In genomic region chr5:131264453-131265200, GRCh38 we compare ENCODE assay signal across 8 cellular contexts.
DNase-seq lines count a peak whose midpoint lies in the region; ATAC-seq lines count a peak whose summit lies in the region.

No MANE protein-coding gene starts in this region.

- H3K36me3 Mint-ChIP-seq in T-helper 1 cell treated with Interleukin-12 subunit alpha and Interleukin-12 subunit beta and Interleukin-4 antibody, amounts not matched to agents 30 μg/mL and 1 μg/mL, for 36 hours (ENCODE audit: low read depth): peaks cover 23% of the 10 kb centered on the region

- DNase-seq in NCI-H2196 (lab: John Stamatoyannopoulos, UW; ENCODE audit: unreplicated experiment) (peak; percentile 25), NCI-H2196 treated with DMSO at 0.1 percent for 48 hours (lab: John Stamatoyannopoulos, UW; ENCODE audit: unreplicated experiment) (no peak), left kidney (ENCODE audit: low read depth, low spot score) (peak; percentile 74)
- peak; percentile 43 for DNase-seq in central memory CD4-positive, alpha-beta T cell
- peak; percentile 21 to 42 for DNase-seq in stimulated activated CD4-positive, alpha-beta T cell treated with anti-CD3 and anti-CD28 coated beads, Interleukin-4, amount 100 ng/mL, for 4 hours

- H3K4me1 Mint-ChIP-seq in T-helper 1 cell treated with Interleukin-12 subunit alpha and Interleukin-12 subunit beta and Interleukin-4 antibody, amounts not matched to agents 30 μg/mL and 1 μg/mL, for 36 hours (ENCODE audit: low read depth): peaks cover 19% of the 10 kb centered on the region

- H3K27ac Mint-ChIP-seq in T-helper 1 cell treated with Interleukin-12 subunit alpha and Interleukin-12 subunit beta and Interleukin-4 antibody, amounts not matched to agents 30 μg/mL and 1 μg/mL, for 36 hours: peak overlapping the region; percentile 82

- no peaks in the 10 kb centered on the region for H3K9me3 Mint-ChIP-seq in T-helper 1 cell treated with Interleukin-12 subunit alpha and Interleukin-12 subunit beta and Interleukin-4 antibody, amounts not matched to agents 30 μg/mL and 1 μg/mL, for 36 hours

- no peaks in the 10 kb centered on the region for H3K27me3 Mint-ChIP-seq in T-helper 1 cell treated with Interleukin-12 subunit alpha and Interleukin-12 subunit beta and Interleukin-4 antibody, amounts not matched to agents 30 μg/mL and 1 μg/mL, for 36 hours (ENCODE audit: low read depth)

- ATAC-seq in HG03097 (IDR thresholded peaks at IDR 0.05; ENCODE audit: low FRiP score, unreplicated experiment) (peak; percentile 1), GM18870 (IDR thresholded peaks at IDR 0.05; ENCODE audit: unreplicated experiment) (no peak)

- H3K4me3 Mint-ChIP-seq in T-helper 1 cell treated with Interleukin-12 subunit alpha and Interleukin-12 subunit beta and Interleukin-4 antibody, amounts not matched to agents 30 μg/mL and 1 μg/mL, for 36 hours: peak overlapping the region; percentile 86
